In genomic region chr3:56291244-56291680, GRCh38 we compare ENCODE assay signal across 12 cellular contexts.
A peak's percentile ranks its signal among the peaks of the same experiment; 100 is the strongest.
DNase-seq lines count a peak whose midpoint lies in the region; ATAC-seq and TF ChIP-seq lines count a peak whose summit lies in the region.
"Had no signal": no experiment of that assay in that cellular context is flagged by ENCODE, and none has a peak within 500 bp of the region (broad histone marks: within the 10 kb centered on the region; RNA-seq: fewer than 3 reads in every experiment).

No MANE protein-coding gene starts in this region.

- in situ Hi-C loops in KBM-7 (cut with MboI; ENCODE audit: low pct_unique_long_range_greater_than_20kb, low sequenced_read_pairs): no loop called here

- intact Hi-C loops in activated CD8-positive, alpha-beta T cell treated with anti-CD3 and anti-CD28 coated beads for 36 hours (cut with micrococcal nuclease): no loop called here

- CTCF ChIA-PET in activated CD8-positive, alpha-beta T cell treated with anti-CD3 and anti-CD28 coated beads for 36 hours (lab: Charles Lee): no interaction called here

- peaks cover 5% of the 10 kb centered on the region for H3K4me1 Mint-ChIP-seq in activated CD8-positive, alpha-beta T cell treated with anti-CD3 and anti-CD28 coated beads for 36 hours (ENCODE audit: low read depth)
- H3K4me1 Mint-ChIP-seq: stimulated activated memory B cell treated with anti-CD40 and anti-IgM and Interleukin-4, amounts not matched to agents 10 μg/mL and 1 μg/mL and 100 μg/mL, for 72 hours had no signal

- TF ChIP-seq CTCF in activated CD8-positive, alpha-beta T cell treated with anti-CD3 and anti-CD28 coated beads for 36 hours (IDR thresholded peaks at IDR 0.05): no peak

- no peak overlapping the region for H3K27ac Mint-ChIP-seq in activated CD8-positive, alpha-beta T cell treated with anti-CD3 and anti-CD28 coated beads for 36 hours
- H3K27ac Mint-ChIP-seq: stimulated activated memory B cell treated with anti-CD40 and anti-IgM and Interleukin-4, amounts not matched to agents 10 μg/mL and 1 μg/mL and 100 μg/mL, for 72 hours had no signal

- ATAC-seq in GM18520 (IDR thresholded peaks at IDR 0.05; ENCODE audit: unreplicated experiment): peak; percentile 52
- ATAC-seq in HG02610 (IDR thresholded peaks at IDR 0.05; ENCODE audit: unreplicated experiment): peak; percentile 78
- peak; percentile 87 for ATAC-seq in activated CD8-positive, alpha-beta T cell treated with anti-CD3 and anti-CD28 coated beads for 36 hours
- ATAC-seq: naive thymus-derived CD4-positive, alpha-beta T cell; stimulated activated memory B cell treated with anti-CD40 and anti-IgM and Interleukin-4, amounts not matched to agents 10 μg/mL and 1 μg/mL and 100 μg/mL, for 72 hours had no signal

- DNase-seq in activated CD8-positive, alpha-beta T cell treated with anti-CD3 and anti-CD28 coated beads for 36 hours: peak; percentile 13
- peak; percentile 68 for DNase-seq in myocyte (ENCODE audit: low read depth)
- no peak for DNase-seq in KBM-7
- DNase-seq in HUDEP-2 (lab: John Stamatoyannopoulos, UW; ENCODE audit: unreplicated experiment in 76 of 76): no peak
- DNase-seq in epidermal melanocyte (ENCODE audit: insufficient read length, low spot score): no peak
- DNase-seq: activated effector memory CD4-positive, alpha-beta T cell treated with Interleukin-2 at 50 U/mL for 16 hours; effector CD8-positive, alpha-beta T cell; NCI-H1930 had no signal

- peaks cover 9% of the 10 kb centered on the region for H3K27me3 Mint-ChIP-seq in activated CD8-positive, alpha-beta T cell treated with anti-CD3 and anti-CD28 coated beads for 36 hours
- H3K27me3 Mint-ChIP-seq: stimulated activated memory B cell treated with anti-CD40 and anti-IgM and Interleukin-4, amounts not matched to agents 10 μg/mL and 1 μg/mL and 100 μg/mL, for 72 hours had no signal

- no peaks in the 10 kb centered on the region for H3K36me3 Mint-ChIP-seq in activated CD8-positive, alpha-beta T cell treated with anti-CD3 and anti-CD28 coated beads for 36 hours (ENCODE audit: low read depth)
- H3K36me3 Mint-ChIP-seq: stimulated activated memory B cell treated with anti-CD40 and anti-IgM and Interleukin-4, amounts not matched to agents 10 μg/mL and 1 μg/mL and 100 μg/mL, for 72 hours had no signal

- H3K9me3 Mint-ChIP-seq in activated CD8-positive, alpha-beta T cell treated with anti-CD3 and anti-CD28 coated beads for 36 hours: no peaks in the 10 kb centered on the region
- H3K9me3 Mint-ChIP-seq: stimulated activated memory B cell treated with anti-CD40 and anti-IgM and Interleukin-4, amounts not matched to agents 10 μg/mL and 1 μg/mL and 100 μg/mL, for 72 hours had no signal

- POLR2A ChIA-PET in activated CD8-positive, alpha-beta T cell treated with anti-CD3 and anti-CD28 coated beads for 36 hours (lab: Charles Lee): interaction anchor here (0.9 kb wide), 1 partner anchor 13 kb away, joined by 3 read pairs; no protein-coding TSS in a partner anchor

- H3K4me3 Mint-ChIP-seq in activated CD8-positive, alpha-beta T cell treated with anti-CD3 and anti-CD28 coated beads for 36 hours: no peak overlapping the region
- H3K4me3 Mint-ChIP-seq: stimulated activated memory B cell treated with anti-CD40 and anti-IgM and Interleukin-4, amounts not matched to agents 10 μg/mL and 1 μg/mL and 100 μg/mL, for 72 hours had no signal

Comparison
In these comparisons a context has a peak if more than half of its experiments do, and no peak if none do; other contexts are left out.
1. DNase-seq: peak in activated CD8-positive, alpha-beta T cell treated with anti-CD3 and anti-CD28 coated beads for 36 hours (single experiment) and myocyte (single experiment); none in KBM-7 (single experiment), HUDEP-2 (0 of 76) and epidermal melanocyte (single experiment).
2. Peak in every context shown above with its lines, with median percentiles within 50 percentile points of each other: ATAC-seq.